In the genomic region with DNA sequence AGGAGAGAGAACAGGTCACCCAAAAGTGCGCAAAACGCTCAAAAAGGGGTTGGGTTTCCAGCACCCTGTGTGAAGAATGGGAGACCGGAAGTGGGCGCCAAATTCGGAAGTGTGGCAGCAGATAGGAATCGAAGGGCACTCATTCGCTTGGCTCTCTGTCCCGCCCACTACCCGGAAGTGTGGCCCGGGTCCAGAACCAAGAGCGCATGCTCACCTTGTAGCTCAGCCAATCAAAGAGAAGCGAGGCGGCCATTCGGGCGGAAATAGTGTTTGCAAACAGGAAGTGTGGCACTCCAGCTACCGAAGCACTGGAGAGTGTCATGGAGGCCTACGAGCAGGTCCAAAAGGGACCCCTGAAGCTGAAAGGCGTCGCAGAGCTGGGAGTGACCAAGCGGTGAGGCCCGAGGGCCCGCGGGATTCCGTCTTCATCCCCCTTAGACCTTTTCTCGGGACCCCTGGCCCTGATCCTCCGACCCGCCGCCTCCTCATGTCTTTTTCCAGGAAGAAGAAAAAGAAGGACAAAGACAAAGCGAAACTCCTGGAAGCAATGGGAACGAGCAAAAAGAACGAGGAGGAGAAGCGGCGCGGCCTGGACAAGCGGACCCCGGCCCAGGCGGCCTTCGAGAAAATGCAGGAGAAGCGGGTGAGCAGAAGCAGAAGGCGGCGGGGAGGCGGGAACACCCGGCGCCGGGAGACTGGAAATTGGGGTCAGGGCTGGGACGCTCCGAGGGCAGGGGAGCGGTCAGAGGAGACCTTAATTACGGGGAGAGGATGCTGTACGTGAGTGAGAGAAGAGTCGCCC, we compare ENCODE assay signal across 8 cellular contexts. TPM values are rescaled to one million over a fixed set of nuclear protein-coding genes. Genes with fewer than 3 reads are reported as not detected.
DNase-seq lines count a peak whose midpoint lies in the region; ATAC-seq and TF ChIP-seq lines count a peak whose summit lies in the region.

A gene (plus strand): TSS at position 288 of the 802 bp plus-strand sequence. CDS start 33 bp downstream, at position 321.

- peaks cover 29 to 32% of the 10 kb centered on the region in 2 donors for H3K4me1 Mint-ChIP-seq in natural killer cell treated with Interleukin-12 subunit alpha and Interleukin-12 subunit beta and Interleukin-15 and Interleukin-18, amount 100 ng/mL, for 72 hours (ENCODE audit: low read depth in 2 of 2)

- H3K27me3 Mint-ChIP-seq in natural killer cell treated with Interleukin-12 subunit alpha and Interleukin-12 subunit beta and Interleukin-15 and Interleukin-18, amount 100 ng/mL, for 72 hours, result no peaks in the 10 kb centered on the region

- peak within 1 kb of the TSS; percentile 89 for H3K4me3 ChIP-seq in H7 (ENCODE audit: insufficient read depth, low read depth, low read length)
- H3K4me3 ChIP-seq in fibroblast of pulmonary artery (replicated peaks; ENCODE audit: low read depth, low read length), result peak within 1 kb of the TSS; percentile 98

- TF ChIP-seq CTCF in fibroblast of pulmonary artery (IDR thresholded peaks at IDR 0.05; ENCODE audit: low read length, missing control alignments), result no peak

- H3K4me3 Mint-ChIP-seq in natural killer cell treated with Interleukin-12 subunit alpha and Interleukin-12 subunit beta and Interleukin-15 and Interleukin-18, amount 100 ng/mL, for 72 hours, result peak within 1 kb of the TSS; percentile 100

- ATAC-seq in natural killer cell treated with Interleukin-12 subunit alpha and Interleukin-12 subunit beta and Interleukin-15 and Interleukin-18, amount 100 ng/mL, for 72 hours, result peak; percentile 97 to 98
- ATAC-seq in stimulated activated naive CD8-positive, alpha-beta T cell treated with anti-CD3 and anti-CD28 coated beads, Interleukin-15, Interleukin-2, amounts not matched to agents 100 U/mL and 50 U/mL, for 24 hours, result peak; percentile 94

- H3K36me3 ChIP-seq in H7 (replicated peaks; ENCODE audit: control insufficient read depth, insufficient read depth, low read length), result peaks cover 13% of the 10 kb centered on the region

- H3K27me3 ChIP-seq in H7 (ENCODE audit: control insufficient read depth, insufficient read depth, low read length), result no peaks in the 10 kb centered on the region

- H3K36me3 Mint-ChIP-seq in natural killer cell treated with Interleukin-12 subunit alpha and Interleukin-12 subunit beta and Interleukin-15 and Interleukin-18, amount 100 ng/mL, for 72 hours, result peaks cover 13% of the 10 kb centered on the region

- no peaks in the 10 kb centered on the region for H3K9me3 Mint-ChIP-seq in natural killer cell treated with Interleukin-12 subunit alpha and Interleukin-12 subunit beta and Interleukin-15 and Interleukin-18, amount 100 ng/mL, for 72 hours

- H3K27ac Mint-ChIP-seq in natural killer cell treated with Interleukin-12 subunit alpha and Interleukin-12 subunit beta and Interleukin-15 and Interleukin-18, amount 100 ng/mL, for 72 hours, result peak within 1 kb of the TSS; percentile 98 to 100

- DNase-seq in ELR (ENCODE audit: low read depth) (peak; percentile 99), H7 (peak; percentile 100), M059J (ENCODE audit: low read depth) (peak; percentile 99), SHP77 (lab: John Stamatoyannopoulos, UW) (peak; percentile 100), fibroblast of pulmonary artery (ENCODE audit: low read depth) (peak; percentile 99)
- peak; percentile 99 for DNase-seq in activated effector memory CD4-positive, alpha-beta T cell treated with Interleukin-2 at 50 U/mL for 16 hours
- DNase-seq in natural killer cell treated with Interleukin-12 subunit alpha and Interleukin-12 subunit beta and Interleukin-15 and Interleukin-18, amount 100 ng/mL, for 72 hours (ENCODE audit: low spot score), result peak; percentile 99
- peak; percentile 98 for DNase-seq in stimulated activated naive CD8-positive, alpha-beta T cell treated with anti-CD3 and anti-CD28 coated beads, Interleukin-15, Interleukin-2, amounts not matched to agents 100 U/mL and 50 U/mL, for 24 hours

RNA-seq across cellular contexts. Expression of the gene that starts here (rescaled TPM):
- 91.8 and 96.9 TPM in 2 replicates for total RNA-seq in H7 (2014; rRNA removed; shearing (Covaris generic))
- total RNA-seq in M059J (2014; rRNA removed; shearing (Covaris generic)), result 164 and 178 TPM in 2 replicates
- total RNA-seq in natural killer cell treated with Interleukin-12 subunit alpha and Interleukin-12 subunit beta and Interleukin-15 and Interleukin-18, amount 100 ng/mL, for 72 hours, result 10 to 100 TPM; 46.7 to 60.8 TPM

Comparison
In these comparisons a context has a peak if more than half of its experiments do, and no peak if none do; other contexts are left out.
1. Peak in every context shown above with its lines: DNase-seq, ATAC-seq and H3K4me3 ChIP-seq.